1 cellular context compared by ENCODE assay signal in genomic region chr9:37104183-37104889, GRCh38.
TF ChIP-seq lines count a peak whose summit lies in the region.

No MANE protein-coding gene starts in this region.

TF ChIP-seq in K562, 482 proteins besides CTCF, POLR2A, EP300 and RAD21 (continued from another document):
- TF ChIP-seq ZNF609 (CRISPR knock-in tag; IDR thresholded peaks at IDR 0.05; ENCODE audit: borderline replicate concordance) (no peak), SREBF2 (CRISPR knock-in tag; IDR thresholded peaks at IDR 0.05) (no peak), UBTF (IDR thresholded peaks at IDR 0.05; ENCODE audit: borderline replicate concordance in 1 of 2, low read depth in 2 of 2, low read length in 2 of 2) (0 out of 4 replicates have a peak, but pooled peaks of 1 of the 2 experiments have one; percentile 24), PURB (CRISPR knock-in tag; IDR thresholded peaks at IDR 0.05; ENCODE audit: low read depth) (no peak), E2F8 (IDR thresholded peaks at IDR 0.05; ENCODE audit: low read depth, partially characterized antibody) (no peak), ILF3 (IDR thresholded peaks at IDR 0.05; ENCODE audit: borderline replicate concordance) (no peak), ZNF584 (CRISPR knock-in tag; IDR thresholded peaks at IDR 0.05; ENCODE audit: low read depth) (no peak), PHF21A (IDR thresholded peaks at IDR 0.05; ENCODE audit: borderline replicate concordance, low read depth) (no peak), DPF2 (IDR thresholded peaks at IDR 0.05) (peak; percentile 47; the same call in 1 of the 2 replicates), ZBTB49 (CRISPR knock-in tag; IDR thresholded peaks at IDR 0.05; ENCODE audit: borderline replicate concordance) (no peak), MAFG (tag; conservative IDR thresholded peaks at IDR 0.05) (peak; percentile 80), JUNB (CRISPR knock-in tag; conservative IDR thresholded peaks at IDR 0.05) (no peak), EHMT2 (IDR thresholded peaks at IDR 0.05) (peak; percentile 75; the same call in 1 of the 2 replicates), SOX6 (IDR thresholded peaks at IDR 0.05) (peak; percentile 23; the same call in 1 of the 2 replicates), SAFB2 (IDR thresholded peaks at IDR 0.05; ENCODE audit: borderline replicate concordance, low read depth, low read length, severe bottlenecking) (no peak), ZFX (CRISPR knock-in tag; IDR thresholded peaks at IDR 0.05) (no peak), CHCHD3 (CRISPR knock-in tag; IDR thresholded peaks at IDR 0.05) (no peak), CREB3 (tag; conservative IDR thresholded peaks at IDR 0.05; ENCODE audit: low read depth) (peak; percentile 68; the same call in 1 of the 2 replicates), TEAD2 (tag; IDR thresholded peaks at IDR 0.05) (no peak), ATF7 (IDR thresholded peaks at IDR 0.05) (peak; percentile 62)
